1 cellular context compared by ENCODE assay signal in the genomic region with DNA sequence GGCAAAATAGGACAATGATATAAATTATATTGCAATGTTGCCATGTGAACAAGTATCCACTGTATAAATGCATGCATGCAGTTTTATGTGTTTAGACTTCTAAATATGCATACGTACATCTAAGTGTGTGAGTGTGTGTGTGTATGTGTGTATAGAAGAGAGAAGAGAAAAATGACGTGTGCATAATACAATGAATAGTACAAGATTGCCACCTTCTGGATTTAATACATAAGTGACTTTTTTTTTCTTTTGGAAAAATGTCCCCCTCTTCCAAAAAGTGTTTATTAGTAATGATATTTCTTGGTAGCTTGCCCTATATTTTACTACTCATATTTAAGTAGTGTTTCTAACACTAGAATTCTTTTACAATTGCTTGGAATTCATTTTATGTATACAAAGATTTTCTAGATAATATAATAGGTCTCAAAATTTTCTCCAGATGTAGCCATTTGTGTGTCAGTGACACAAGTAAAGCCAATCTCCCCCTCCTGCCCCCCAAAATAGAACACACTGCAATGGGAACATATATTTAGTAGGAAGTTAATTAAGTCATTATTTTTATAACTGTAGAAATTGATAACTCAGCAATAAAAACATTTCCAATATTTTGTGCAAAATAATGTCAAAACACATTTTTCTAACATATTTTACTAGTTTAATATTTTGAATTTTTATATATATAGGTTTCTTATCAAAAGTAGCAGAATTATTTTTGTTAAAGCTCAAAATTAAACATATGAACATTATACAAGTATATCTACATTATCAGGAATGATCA.
A peak's percentile ranks its signal among the peaks of the same experiment; 100 is the strongest.
TF ChIP-seq lines count a peak whose summit lies in the region.

No MANE protein-coding gene starts in this region.

TF ChIP-seq in K562, 482 proteins besides CTCF, POLR2A, EP300 and RAD21 (continued from another document):
- TF ChIP-seq, protein P1, sequence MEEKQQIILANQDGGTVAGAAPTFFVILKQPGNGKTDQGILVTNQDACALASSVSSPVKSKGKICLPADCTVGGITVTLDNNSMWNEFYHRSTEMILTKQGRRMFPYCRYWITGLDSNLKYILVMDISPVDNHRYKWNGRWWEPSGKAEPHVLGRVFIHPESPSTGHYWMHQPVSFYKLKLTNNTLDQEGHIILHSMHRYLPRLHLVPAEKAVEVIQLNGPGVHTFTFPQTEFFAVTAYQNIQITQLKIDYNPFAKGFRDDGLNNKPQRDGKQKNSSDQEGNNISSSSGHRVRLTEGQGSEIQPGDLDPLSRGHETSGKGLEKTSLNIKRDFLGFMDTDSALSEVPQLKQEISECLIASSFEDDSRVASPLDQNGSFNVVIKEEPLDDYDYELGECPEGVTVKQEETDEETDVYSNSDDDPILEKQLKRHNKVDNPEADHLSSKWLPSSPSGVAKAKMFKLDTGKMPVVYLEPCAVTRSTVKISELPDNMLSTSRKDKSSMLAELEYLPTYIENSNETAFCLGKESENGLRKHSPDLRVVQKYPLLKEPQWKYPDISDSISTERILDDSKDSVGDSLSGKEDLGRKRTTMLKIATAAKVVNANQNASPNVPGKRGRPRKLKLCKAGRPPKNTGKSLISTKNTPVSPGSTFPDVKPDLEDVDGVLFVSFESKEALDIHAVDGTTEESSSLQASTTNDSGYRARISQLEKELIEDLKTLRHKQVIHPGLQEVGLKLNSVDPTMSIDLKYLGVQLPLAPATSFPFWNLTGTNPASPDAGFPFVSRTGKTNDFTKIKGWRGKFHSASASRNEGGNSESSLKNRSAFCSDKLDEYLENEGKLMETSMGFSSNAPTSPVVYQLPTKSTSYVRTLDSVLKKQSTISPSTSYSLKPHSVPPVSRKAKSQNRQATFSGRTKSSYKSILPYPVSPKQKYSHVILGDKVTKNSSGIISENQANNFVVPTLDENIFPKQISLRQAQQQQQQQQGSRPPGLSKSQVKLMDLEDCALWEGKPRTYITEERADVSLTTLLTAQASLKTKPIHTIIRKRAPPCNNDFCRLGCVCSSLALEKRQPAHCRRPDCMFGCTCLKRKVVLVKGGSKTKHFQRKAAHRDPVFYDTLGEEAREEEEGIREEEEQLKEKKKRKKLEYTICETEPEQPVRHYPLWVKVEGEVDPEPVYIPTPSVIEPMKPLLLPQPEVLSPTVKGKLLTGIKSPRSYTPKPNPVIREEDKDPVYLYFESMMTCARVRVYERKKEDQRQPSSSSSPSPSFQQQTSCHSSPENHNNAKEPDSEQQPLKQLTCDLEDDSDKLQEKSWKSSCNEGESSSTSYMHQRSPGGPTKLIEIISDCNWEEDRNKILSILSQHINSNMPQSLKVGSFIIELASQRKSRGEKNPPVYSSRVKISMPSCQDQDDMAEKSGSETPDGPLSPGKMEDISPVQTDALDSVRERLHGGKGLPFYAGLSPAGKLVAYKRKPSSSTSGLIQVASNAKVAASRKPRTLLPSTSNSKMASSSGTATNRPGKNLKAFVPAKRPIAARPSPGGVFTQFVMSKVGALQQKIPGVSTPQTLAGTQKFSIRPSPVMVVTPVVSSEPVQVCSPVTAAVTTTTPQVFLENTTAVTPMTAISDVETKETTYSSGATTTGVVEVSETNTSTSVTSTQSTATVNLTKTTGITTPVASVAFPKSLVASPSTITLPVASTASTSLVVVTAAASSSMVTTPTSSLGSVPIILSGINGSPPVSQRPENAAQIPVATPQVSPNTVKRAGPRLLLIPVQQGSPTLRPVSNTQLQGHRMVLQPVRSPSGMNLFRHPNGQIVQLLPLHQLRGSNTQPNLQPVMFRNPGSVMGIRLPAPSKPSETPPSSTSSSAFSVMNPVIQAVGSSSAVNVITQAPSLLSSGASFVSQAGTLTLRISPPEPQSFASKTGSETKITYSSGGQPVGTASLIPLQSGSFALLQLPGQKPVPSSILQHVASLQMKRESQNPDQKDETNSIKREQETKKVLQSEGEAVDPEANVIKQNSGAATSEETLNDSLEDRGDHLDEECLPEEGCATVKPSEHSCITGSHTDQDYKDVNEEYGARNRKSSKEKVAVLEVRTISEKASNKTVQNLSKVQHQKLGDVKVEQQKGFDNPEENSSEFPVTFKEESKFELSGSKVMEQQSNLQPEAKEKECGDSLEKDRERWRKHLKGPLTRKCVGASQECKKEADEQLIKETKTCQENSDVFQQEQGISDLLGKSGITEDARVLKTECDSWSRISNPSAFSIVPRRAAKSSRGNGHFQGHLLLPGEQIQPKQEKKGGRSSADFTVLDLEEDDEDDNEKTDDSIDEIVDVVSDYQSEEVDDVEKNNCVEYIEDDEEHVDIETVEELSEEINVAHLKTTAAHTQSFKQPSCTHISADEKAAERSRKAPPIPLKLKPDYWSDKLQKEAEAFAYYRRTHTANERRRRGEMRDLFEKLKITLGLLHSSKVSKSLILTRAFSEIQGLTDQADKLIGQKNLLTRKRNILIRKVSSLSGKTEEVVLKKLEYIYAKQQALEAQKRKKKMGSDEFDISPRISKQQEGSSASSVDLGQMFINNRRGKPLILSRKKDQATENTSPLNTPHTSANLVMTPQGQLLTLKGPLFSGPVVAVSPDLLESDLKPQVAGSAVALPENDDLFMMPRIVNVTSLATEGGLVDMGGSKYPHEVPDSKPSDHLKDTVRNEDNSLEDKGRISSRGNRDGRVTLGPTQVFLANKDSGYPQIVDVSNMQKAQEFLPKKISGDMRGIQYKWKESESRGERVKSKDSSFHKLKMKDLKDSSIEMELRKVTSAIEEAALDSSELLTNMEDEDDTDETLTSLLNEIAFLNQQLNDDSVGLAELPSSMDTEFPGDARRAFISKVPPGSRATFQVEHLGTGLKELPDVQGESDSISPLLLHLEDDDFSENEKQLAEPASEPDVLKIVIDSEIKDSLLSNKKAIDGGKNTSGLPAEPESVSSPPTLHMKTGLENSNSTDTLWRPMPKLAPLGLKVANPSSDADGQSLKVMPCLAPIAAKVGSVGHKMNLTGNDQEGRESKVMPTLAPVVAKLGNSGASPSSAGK (IDR thresholded peaks at IDR 0.05) = no peak
- TF ChIP-seq MTA1 (IDR thresholded peaks at IDR 0.05; ENCODE audit: borderline replicate concordance) (no peak), NFE2 (IDR thresholded peaks at IDR 0.05; ENCODE audit: low read depth) (no peak), LARP7 (IDR thresholded peaks at IDR 0.05) (no peak), FOXP1 (CRISPR knock-in tag; IDR thresholded peaks at IDR 0.05) (no peak), PHF21A (IDR thresholded peaks at IDR 0.05; ENCODE audit: borderline replicate concordance, low read depth) (no peak), ZNF77 (CRISPR knock-in tag; IDR thresholded peaks at IDR 0.05) (no peak), TEAD1 (CRISPR knock-in tag; IDR thresholded peaks at IDR 0.05) (no peak), ATF1 (CRISPR knock-in tag; IDR thresholded peaks at IDR 0.05) (no peak), ATF1 (tag; IDR thresholded peaks at IDR 0.05) (peak; percentile 41), TRIM28 (IDR thresholded peaks at IDR 0.05) (no peak), CHD4 (IDR thresholded peaks at IDR 0.05; ENCODE audit: insufficient read depth, insufficient replicate concordance, low read depth, low read length, poor library complexity, severe bottlenecking) (no peak), ZNF316 (IDR thresholded peaks at IDR 0.05) (peak; percentile 75), ADNP (tag; IDR thresholded peaks at IDR 0.05) (no peak), ELF1 (tag; IDR thresholded peaks at IDR 0.05) (no peak), CCNT2 (IDR thresholded peaks at IDR 0.05; ENCODE audit: borderline replicate concordance, extremely low read depth, insufficient read length, low read depth, low read length) (no peak), ZNF778 (CRISPR knock-in tag; IDR thresholded peaks at IDR 0.05) (no peak)
- TF ChIP-seq, protein P2, sequence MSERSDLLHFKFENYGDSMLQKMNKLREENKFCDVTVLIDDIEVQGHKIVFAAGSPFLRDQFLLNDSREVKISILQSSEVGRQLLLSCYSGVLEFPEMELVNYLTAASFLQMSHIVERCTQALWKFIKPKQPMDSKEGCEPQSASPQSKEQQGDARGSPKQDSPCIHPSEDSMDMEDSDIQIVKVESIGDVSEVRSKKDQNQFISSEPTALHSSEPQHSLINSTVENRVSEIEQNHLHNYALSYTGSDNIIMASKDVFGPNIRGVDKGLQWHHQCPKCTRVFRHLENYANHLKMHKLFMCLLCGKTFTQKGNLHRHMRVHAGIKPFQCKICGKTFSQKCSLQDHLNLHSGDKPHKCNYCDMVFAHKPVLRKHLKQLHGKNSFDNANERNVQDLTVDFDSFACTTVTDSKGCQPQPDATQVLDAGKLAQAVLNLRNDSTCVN (CRISPR knock-in tag; IDR thresholded peaks at IDR 0.05) = no peak
